8 cellular contexts compared by ENCODE assay signal in the genomic region with DNA sequence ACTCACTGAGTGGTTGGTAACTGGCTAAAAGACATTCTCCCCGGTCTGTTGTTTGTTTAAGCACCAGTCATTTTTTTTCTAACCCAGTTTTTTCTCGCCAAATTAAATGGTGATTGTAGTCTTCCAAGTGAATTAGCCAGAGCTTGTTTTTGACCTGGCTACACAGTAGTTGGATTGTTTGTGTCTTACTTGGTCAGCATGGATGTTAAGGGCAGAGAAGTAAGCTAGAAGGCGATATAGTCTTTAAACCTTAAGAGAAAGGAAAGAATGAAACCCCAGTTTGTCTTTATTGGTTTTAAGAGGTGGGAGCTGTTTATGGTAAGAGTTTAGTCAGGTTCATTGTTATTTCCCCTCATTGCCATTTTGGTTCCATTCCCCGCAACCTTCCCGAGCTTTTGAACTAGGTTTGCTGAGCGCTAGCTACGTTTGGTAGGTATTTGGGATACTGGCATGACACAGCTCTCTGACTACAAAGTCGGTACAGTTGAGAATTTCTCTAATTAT.
DNase-seq lines count a peak whose midpoint lies in the region; ATAC-seq and TF ChIP-seq lines count a peak whose summit lies in the region.

No MANE protein-coding gene starts in this region.

- H3K4me1 ChIP-seq in HAP-1 = peaks cover 13% of the 10 kb centered on the region
- H3K4me1 ChIP-seq in iPS-20b (ENCODE audit: insufficient read depth, low read length) = peaks cover 15% of the 10 kb centered on the region; the same call in 1 of the 2 replicates
- H3K4me1 ChIP-seq in stomach smooth muscle (ENCODE audit: control insufficient read depth, insufficient read depth, low read length) = peaks cover 19% of the 10 kb centered on the region

- H3K27ac ChIP-seq in WERI-Rb-1 = no peak overlapping the region
- H3K27ac ChIP-seq in iPS-20b (ENCODE audit: low read length) = no peak overlapping the region
- H3K27ac ChIP-seq in stomach smooth muscle (ENCODE audit: low read length) = peak overlapping the region; percentile 7

- H3K9me3 ChIP-seq in HAP-1 (no peaks in the 10 kb centered on the region), WERI-Rb-1 (ENCODE audit: severe bottlenecking) (no peaks in the 10 kb centered on the region), iPS-20b (ENCODE audit: insufficient read depth, low read depth, low read length) (no peaks in the 10 kb centered on the region), stomach smooth muscle (ENCODE audit: control insufficient read depth in 2 of 2, low read length in 2 of 2) (no peaks in the 10 kb centered on the region)

- in situ Hi-C loops in HAP-1 (cut with MboI; ENCODE audit: low sequenced_read_pairs) = no loop called here

- H3K27me3 ChIP-seq in HAP-1 (ENCODE audit: low read depth) = no peaks in the 10 kb centered on the region
- no peaks in the 10 kb centered on the region for H3K27me3 ChIP-seq in WERI-Rb-1 (ENCODE audit: insufficient read depth, low read depth, severe bottlenecking)
- H3K27me3 ChIP-seq in iPS-20b (ENCODE audit: insufficient read depth, low read length) = no peaks in the 10 kb centered on the region
- H3K27me3 ChIP-seq in stomach smooth muscle (ENCODE audit: control insufficient read depth in 1 of 2, insufficient read depth in 2 of 2, low read length in 2 of 2) = no peaks in the 10 kb centered on the region

- TF ChIP-seq CTCF in WERI-Rb-1 (IDR thresholded peaks at IDR 0.05; ENCODE audit: low read depth, low read length) = no peak

- DNase-seq in HAP-1 (ENCODE audit: low spot score in 2 of 2) (peak in 1 of 2 experiments; percentile 24), WERI-Rb-1 (no peak), NCI-H524 treated with DMSO at 0.1 percent for 48 hours (lab: John Stamatoyannopoulos, UW) (no peak), ecto neural progenitor cell (ENCODE audit: low spot score) (no peak)

- H3K4me3 ChIP-seq in HAP-1 (peak overlapping the region; percentile 53), WERI-Rb-1 (ENCODE audit: low read depth, low read length) (peak overlapping the region; percentile 98; the same call in 1 of the 2 replicates), iPS-20b (ENCODE audit: low read length) (peak overlapping the region; percentile 89), stomach smooth muscle (ENCODE audit: low read length in 2 of 2) (peak overlapping the region; percentile 58 to 88)

- no peak for ATAC-seq in GM18870 (IDR thresholded peaks at IDR 0.05; ENCODE audit: unreplicated experiment)
- no peak for ATAC-seq in GM19452 (IDR thresholded peaks at IDR 0.05; ENCODE audit: unreplicated experiment)

- no peaks in the 10 kb centered on the region; the same call in 1 of the 2 replicates for H3K36me3 ChIP-seq in HAP-1 (replicated peaks)
- H3K36me3 ChIP-seq in WERI-Rb-1 = peaks cover 32% of the 10 kb centered on the region
- H3K36me3 ChIP-seq in iPS-20b (ENCODE audit: insufficient read depth, low read depth, low read length) = peaks cover 21% of the 10 kb centered on the region; the same call in 1 of the 2 replicates
- H3K36me3 ChIP-seq in stomach smooth muscle (ENCODE audit: control insufficient read depth in 2 of 2, insufficient read depth in 2 of 2, low read length in 2 of 2) = no peaks in the 10 kb centered on the region

- H3K9ac ChIP-seq in iPS-20b (ENCODE audit: low read depth, low read length) (peak overlapping the region; percentile 82; the same call in 1 of the 2 replicates), stomach smooth muscle (ENCODE audit: low read length in 2 of 2) (peak overlapping the region; percentile 58 to 75)
